Comparison of ENCODE assay signal across 18 cellular contexts in genomic region chr15:22903427-22903826, GRCh38.
A peak's percentile ranks its signal among the peaks of the same experiment; 100 is the strongest.
DNase-seq lines count a peak whose midpoint lies in the region; ATAC-seq, FAIRE-seq and TF ChIP-seq lines count a peak whose summit lies in the region.
"Had no signal": no experiment of that assay in that cellular context is flagged by ENCODE, and none has a peak within 500 bp of the region (broad histone marks: within the 10 kb centered on the region; RNA-seq: fewer than 3 reads in every experiment).

No MANE protein-coding gene starts in this region.

- TF ChIP-seq POLR2A in A549 (IDR thresholded peaks at IDR 0.05; ENCODE audit: low read length): no peak

- DNase-seq in A549 (ENCODE audit: low read depth in 1 of 2, low spot score in 1 of 2) (no peak), H7 (peak; percentile 37), WERI-Rb-1 (no peak), neuronal stem cell (ENCODE audit: low spot score) (no peak), C1 segment of cervical spinal cord (lab: John Stamatoyannopoulos, UW) (no peak), type B pancreatic cell (ENCODE audit: extremely low spot score, unreplicated experiment) (no peak), GDM1 (lab: John Stamatoyannopoulos, UW) (no peak)
- DNase-seq: CD8-positive, alpha-beta T cell; MV-4-11; NCI-H524 treated with DMSO at 0.1 percent for 48 hours; PC-3; T-cell had no signal

- peak overlapping the region; percentile 21 for H3K9ac ChIP-seq in neuronal stem cell (ENCODE audit: low read depth, low read length, poor library complexity)

- no peak for TF ChIP-seq RAD21 in A549 (conservative IDR thresholded peaks at IDR 0.05 in 1 of 2, IDR thresholded peaks at IDR 0.05 in 1 of 2)

- CTCF ChIA-PET in A549 (lab: Yijun Ruan, JAX): interaction anchor here (0.9 kb wide), 2 partner anchors 26 to 35 kb away, joined by 4 read pairs; no protein-coding TSS in a partner anchor

- TF ChIP-seq CTCF in A549 (IDR thresholded peaks at IDR 0.05) (no peak), WERI-Rb-1 (IDR thresholded peaks at IDR 0.05; ENCODE audit: low read depth, low read length) (0 out of 2 replicates have a peak, but pooled peaks have one; percentile 7), type B pancreatic cell (conservative IDR thresholded peaks at IDR 0.05) (no peak)

- H3K79me1 ChIP-seq in neuronal stem cell (ENCODE audit: low read depth, low read length): peaks cover 14% of the 10 kb centered on the region

- no peak overlapping the region for H2AK5ac ChIP-seq in neuronal stem cell (ENCODE audit: low read depth, low read length)

- H2BK12ac ChIP-seq in neuronal stem cell (ENCODE audit: low read length): peak overlapping the region; percentile 58

- no peaks in the 10 kb centered on the region for H3K4me1 Mint-ChIP-seq in type B pancreatic cell (ENCODE audit: unreplicated experiment)
- H3K4me1 Mint-ChIP-seq: T-cell had no signal

- H3K27ac Mint-ChIP-seq in type B pancreatic cell: no peak overlapping the region
- H3K27ac Mint-ChIP-seq: CD8-positive, alpha-beta T cell; T-cell had no signal

- no peak overlapping the region for H3K4ac ChIP-seq in neuronal stem cell (ENCODE audit: low read length)

- H3K14ac ChIP-seq in neuronal stem cell (ENCODE audit: low read length): no peak overlapping the region

- no peak overlapping the region for H2BK120ac ChIP-seq in neuronal stem cell (ENCODE audit: low read depth, low read length)

- H3K36me3 ChIP-seq in H7 (replicated peaks; ENCODE audit: control insufficient read depth, insufficient read depth, low read length): peaks cover 11% of the 10 kb centered on the region
- no peaks in the 10 kb centered on the region for H3K36me3 ChIP-seq in WERI-Rb-1
- H3K36me3 ChIP-seq in neuronal stem cell (replicated peaks in 1 of 2; ENCODE audit: control insufficient read depth in 2 of 2, insufficient read depth in 2 of 2, low read length in 2 of 2): peaks cover 44 to 82% of the 10 kb centered on the region in 2 donors

- H2BK5ac ChIP-seq in neuronal stem cell (ENCODE audit: low read length): peak overlapping the region; percentile 53

- 0 out of 3 replicates have a peak, but pooled peaks cover 4% of the 10 kb centered on the region for H3K9me3 ChIP-seq in A549
- no peaks in the 10 kb centered on the region for H3K9me3 ChIP-seq in WERI-Rb-1 (ENCODE audit: severe bottlenecking)
- H3K9me3 ChIP-seq in neuronal stem cell (replicated peaks in 1 of 2; ENCODE audit: control insufficient read depth in 2 of 2, insufficient read depth in 1 of 2, low read depth in 1 of 2, low read length in 2 of 2): no peaks in the 10 kb centered on the region

- H3K36me3 Mint-ChIP-seq in type B pancreatic cell: peaks cover 21% of the 10 kb centered on the region
- H3K36me3 Mint-ChIP-seq: CD8-positive, alpha-beta T cell had no signal

- H4K8ac ChIP-seq in neuronal stem cell (ENCODE audit: low read depth, low read length): peak overlapping the region; percentile 65

- no peak overlapping the region for H3K4me2 ChIP-seq in A549
- no peak overlapping the region for H3K4me2 ChIP-seq in neuronal stem cell (ENCODE audit: insufficient read depth, low read length, poor library complexity, severe bottlenecking)

- no peak overlapping the region for H3K4me3 Mint-ChIP-seq in type B pancreatic cell
- H3K4me3 Mint-ChIP-seq: CD8-positive, alpha-beta T cell; T-cell had no signal

- no peak for TF ChIP-seq EP300 in A549 (IDR thresholded peaks at IDR 0.05)

- no peak for FAIRE-seq in A549 (lab: Jason Lieb, UNC)
- FAIRE-seq: A204.1, G401.6, H54 had no signal

- H3K4me3 ChIP-seq in A549 (no peak overlapping the region), H7 (ENCODE audit: insufficient read depth, low read depth, low read length) (no peak overlapping the region), WERI-Rb-1 (ENCODE audit: low read depth, low read length) (no peak overlapping the region), neuronal stem cell (ENCODE audit: low read length in 2 of 2) (no peak overlapping the region)

- POLR2A ChIA-PET in A549 (lab: Yijun Ruan, JAX): no interaction called here

- 93% methylated on average over 18 of the region's 18 CpGs for WGBS in A549 (ENCODE audit: missing lambda C conversion rate)
- WGBS in neuronal stem cell (ENCODE audit: extremely low coverage in 2 of 2, insufficient read length in 2 of 2, insufficient replicate concordance in 1 of 2), 2 donors: no CpG with 5 or more reads among the region's 18 CpGs

- H2AFZ ChIP-seq in neuronal stem cell (ENCODE audit: low read length): no peak overlapping the region

- H2BK15ac ChIP-seq in neuronal stem cell (ENCODE audit: low read length): no peak overlapping the region

- H4K91ac ChIP-seq in neuronal stem cell (ENCODE audit: low read depth, low read length, poor library complexity): no peak overlapping the region

- H3K4me1 ChIP-seq in A549: no peaks in the 10 kb centered on the region
- no peaks in the 10 kb centered on the region for H3K4me1 ChIP-seq in neuronal stem cell (ENCODE audit: control insufficient read depth in 2 of 2, insufficient read depth in 1 of 2, low read depth in 1 of 2, low read length in 2 of 2)

- H3K9me3 Mint-ChIP-seq in type B pancreatic cell: no peaks in the 10 kb centered on the region
- H3K9me3 Mint-ChIP-seq: CD8-positive, alpha-beta T cell; T-cell had no signal

- no peak overlapping the region for H3K27ac ChIP-seq in A549
- no peak overlapping the region for H3K27ac ChIP-seq in WERI-Rb-1
- no peak overlapping the region for H3K27ac ChIP-seq in neuronal stem cell (replicated peaks; ENCODE audit: low read length)
- H3K27ac ChIP-seq: HL-60 had no signal

- H3K27me3 ChIP-seq in H7 (ENCODE audit: control insufficient read depth, insufficient read depth, low read length) (no peaks in the 10 kb centered on the region), WERI-Rb-1 (ENCODE audit: insufficient read depth, low read depth, severe bottlenecking) (no peaks in the 10 kb centered on the region), neuronal stem cell (ENCODE audit: control insufficient read depth in 3 of 3, insufficient read depth in 3 of 3, low read depth in 1 of 3, low read length in 3 of 3) (no peaks in the 10 kb centered on the region)

- H3K23ac ChIP-seq in neuronal stem cell (ENCODE audit: low read depth, low read length, poor library complexity): no peak overlapping the region

- H3K18ac ChIP-seq in neuronal stem cell (ENCODE audit: low read length): no peak overlapping the region

- ATAC-seq in A549 (peak; percentile 21 to 28; a peak in 3 of 6 replicates), GM21737 (IDR thresholded peaks at IDR 0.05; ENCODE audit: unreplicated experiment) (no peak)
- ATAC-seq: CD8-positive, alpha-beta T cell; PC-3; SK-N-SH treated with all-trans-retinoic acid at 6 μM for 48 hours; T-cell had no signal

- H3K27me3 Mint-ChIP-seq in type B pancreatic cell: no peaks in the 10 kb centered on the region
- H3K27me3 Mint-ChIP-seq: T-cell had no signal

TF ChIP-seq in A549, 52 proteins besides CTCF, POLR2A, EP300 and RAD21:
- no peak for TF ChIP-seq JUNB (IDR thresholded peaks at IDR 0.05)
